10 cellular contexts compared by ENCODE assay signal in genomic region chr2:31428001-31428418, GRCh38. TPM values are rescaled to one million over a fixed set of nuclear protein-coding genes. Genes with fewer than 3 reads are reported as not detected.
DNase-seq lines count a peak whose midpoint lies in the region; ATAC-seq, FAIRE-seq and TF ChIP-seq lines count a peak whose summit lies in the region.
"Had no signal": no experiment of that assay in that cellular context is flagged by ENCODE, and none has a peak within 500 bp of the region (broad histone marks: within the 10 kb centered on the region; RNA-seq: fewer than 3 reads in every experiment).

No MANE protein-coding gene starts in this region.

- ATAC-seq in HG03097 (IDR thresholded peaks at IDR 0.05; ENCODE audit: low FRiP score, unreplicated experiment) = no peak

- H3K9ac ChIP-seq in keratinocyte (ENCODE audit: control insufficient read depth, extremely low read depth, insufficient read depth, low read length) = no peak overlapping the region

- in situ Hi-C loops in astrocyte of the spinal cord (cut with HindIII; ENCODE audit: low sequenced_read_pairs) = no loop called here

- no peaks in the 10 kb centered on the region for H3K9me1 ChIP-seq in keratinocyte (ENCODE audit: control insufficient read depth, extremely low read depth, insufficient read depth, low read length)

- no peak overlapping the region for H3K27ac ChIP-seq in keratinocyte (ENCODE audit: control insufficient read depth, insufficient read depth, low read length)

- no peaks in the 10 kb centered on the region for H3K79me2 ChIP-seq in keratinocyte (ENCODE audit: control insufficient read depth, insufficient read depth, low read length)

- no peaks in the 10 kb centered on the region for H3K9me3 ChIP-seq in keratinocyte (ENCODE audit: control insufficient read depth, low read depth, low read length)

- no peak overlapping the region for H2AFZ ChIP-seq in keratinocyte (ENCODE audit: control insufficient read depth, low read length)

- FAIRE-seq in keratinocyte (lab: Jason Lieb, UNC) = no peak

- no peaks in the 10 kb centered on the region for H3K36me3 ChIP-seq in keratinocyte (ENCODE audit: control insufficient read depth in 2 of 2, extremely low read depth in 1 of 2, insufficient read depth in 2 of 2, low read length in 2 of 2)

- H3K27me3 ChIP-seq in keratinocyte (ENCODE audit: control insufficient read depth, extremely low read depth, insufficient read depth, low read length) = no peaks in the 10 kb centered on the region

- H3K4me2 ChIP-seq in keratinocyte (ENCODE audit: control insufficient read depth, extremely low read depth, insufficient read depth, low read depth, low read length) = no peak overlapping the region

- dilution Hi-C loops in keratinocyte (cut with MboI; ENCODE audit: extremely low pct_ligation_motif_present, low sequenced_read_pairs) = no loop called here

- peak; percentile 40 for DNase-seq in Daoy (ENCODE audit: low read depth)
- no peak for DNase-seq in HFF-Myc (ENCODE audit: extremely low read depth, low read depth)
- DNase-seq in astrocyte of the spinal cord (ENCODE audit: low read depth, low spot score) = peak; percentile 10
- DNase-seq in keratinocyte (ENCODE audit: low read depth, low spot score) = no peak
- no peak for DNase-seq in stimulated activated CD4-positive, alpha-beta T cell treated with anti-CD3 and anti-CD28 coated beads, Interleukin-12 subunit alpha, Interleukin-12 subunit beta, amount 100 ng/mL, for 4 hours
- no peak for DNase-seq in NCI-H2196 treated with DMSO at 0.1 percent for 48 hours (lab: John Stamatoyannopoulos, UW; ENCODE audit: unreplicated experiment)
- no peak for DNase-seq in NCI-H748 (lab: John Stamatoyannopoulos, UW; ENCODE audit: unreplicated experiment)
- DNase-seq: amniotic stem cell, NCI-H146 had no signal

- H3K4me3 ChIP-seq in HFF-Myc (replicated peaks; ENCODE audit: low read depth, low read length) (no peak overlapping the region), astrocyte of the spinal cord (ENCODE audit: low read depth, low read length) (no peak overlapping the region), keratinocyte (ENCODE audit: control insufficient read depth in 2 of 3, extremely low read depth in 1 of 3, insufficient read depth in 2 of 3, low read depth in 1 of 3, low read length in 3 of 3) (no peak overlapping the region)

- no peaks in the 10 kb centered on the region for H4K20me1 ChIP-seq in keratinocyte (ENCODE audit: control insufficient read depth, extremely low read depth, insufficient read depth, low read length)

- H3K4me1 ChIP-seq in keratinocyte (ENCODE audit: control insufficient read depth, extremely low read depth, insufficient read depth, low read length) = peaks cover 23% of the 10 kb centered on the region

- peak; percentile 24 for TF ChIP-seq CTCF in HFF-Myc (IDR thresholded peaks at IDR 0.05; ENCODE audit: low read depth, low read length, missing control alignments)
- TF ChIP-seq CTCF in astrocyte of the spinal cord (IDR thresholded peaks at IDR 0.05; ENCODE audit: low read depth, low read length) = peak; percentile 23
- peak; percentile 39 to 51 (median 43) for TF ChIP-seq CTCF in keratinocyte (optimal IDR thresholded peaks at IDR 0.05 in 1 of 3, IDR thresholded peaks at IDR 0.05 in 1 of 3, conservative IDR thresholded peaks at IDR 0.05 in 1 of 3; ENCODE audit: extremely low read depth in 1 of 3, insufficient read depth in 2 of 3, low read length in 3 of 3)

RNA-seq across cellular contexts. Expression of gene XDH, which starts 13.5 kb away (rescaled TPM):
- total RNA-seq in Daoy (2014; rRNA removed; shearing (Covaris generic)) = 0.18 and 0.97 TPM in 2 replicates
- polyA plus RNA-seq in keratinocyte = 27.7 to 55.4 TPM (median 40.6 TPM) in 3 replicates
- polyA plus RNA-seq in keratinocyte (2011; ENCODE audit: low read depth) = 13.5 TPM
- polyA plus RNA-seq in keratinocyte (2011; cell fraction: cytosol; rRNA removed) = 29.3 TPM in 2 replicates
- 66.9 and 71.0 TPM in 2 replicates for polyA plus RNA-seq in keratinocyte (2011; cell fraction: nucleus; rRNA removed)
- polyA plus RNA-seq in keratinocyte (2012; ENCODE audit: low replicate concordance) = 22.6 and 51.8 TPM in 2 replicates
- polyA minus RNA-seq in keratinocyte = 68.0 to 96.2 TPM (median 90.4 TPM) in 3 replicates
- 34.3 TPM for polyA minus RNA-seq in keratinocyte (2011; cell fraction: cytosol; rRNA and poly(A)+ RNA removed)
- 42.8 and 74.8 TPM in 2 replicates for polyA minus RNA-seq in keratinocyte (2011; cell fraction: nucleus; rRNA and poly(A)+ RNA removed)

Comparison
In these comparisons a context has a peak if more than half of its experiments do, and no peak if none do; other contexts are left out.
1. DNase-seq: peak in Daoy (single experiment) and astrocyte of the spinal cord (single experiment); none in HFF-Myc (single experiment), keratinocyte (single experiment), stimulated activated CD4-positive, alpha-beta T cell treated with anti-CD3 and anti-CD28 coated beads, Interleukin-12 subunit alpha, Interleukin-12 subunit beta, amount 100 ng/mL, for 4 hours (single experiment), NCI-H2196 treated with DMSO at 0.1 percent for 48 hours (single experiment) and NCI-H748 (single experiment).
2. Peak in every context shown above with its lines, with median percentiles within 50 percentile points of each other: CTCF ChIP-seq.